Comparison of ENCODE assay signal across 13 cellular contexts in the genomic region with DNA sequence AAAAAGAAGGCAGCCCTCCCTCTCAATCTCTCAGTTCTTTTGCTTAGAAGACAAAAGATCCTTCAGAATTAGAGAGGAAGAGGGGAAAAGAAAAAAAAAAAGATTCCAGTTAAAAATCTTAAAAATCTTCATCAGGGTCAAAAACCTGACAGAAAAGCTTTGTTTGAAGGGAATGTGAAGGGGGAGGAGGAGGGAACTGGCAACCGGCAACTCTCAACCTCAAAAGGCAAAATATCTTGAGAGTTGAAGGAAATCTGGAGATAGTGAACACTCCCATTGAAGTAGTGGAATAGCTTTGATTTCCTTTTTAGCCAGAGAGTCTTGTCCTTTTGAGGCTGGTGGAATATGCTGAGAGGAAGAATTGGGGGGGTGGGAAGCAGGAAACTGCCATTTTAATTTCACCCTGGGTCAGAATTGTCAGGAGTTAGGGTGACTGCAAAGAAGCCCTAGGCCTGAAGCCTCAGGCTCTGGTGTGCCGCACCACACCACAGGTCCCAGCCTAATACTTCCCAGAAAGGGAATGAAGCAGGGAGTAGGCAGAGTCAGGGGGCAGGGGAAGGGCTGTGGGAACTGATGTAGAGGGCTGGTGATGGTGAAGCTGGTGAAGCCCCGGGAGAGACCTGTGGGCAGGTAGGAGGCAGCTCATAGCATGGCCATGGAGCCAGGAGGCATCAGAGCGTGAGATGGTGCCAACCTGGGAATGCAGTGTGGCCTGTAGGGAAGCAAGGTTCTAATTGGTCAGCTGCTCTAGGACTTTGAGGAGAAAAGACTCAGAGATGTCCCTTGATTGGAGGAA. TPM values are rescaled to one million over a fixed set of nuclear protein-coding genes. Genes with fewer than 3 reads are reported as not detected.
A peak's percentile ranks its signal among the peaks of the same experiment; 100 is the strongest.
DNase-seq lines count a peak whose midpoint lies in the region; ATAC-seq, FAIRE-seq and TF ChIP-seq lines count a peak whose summit lies in the region.
"Had no signal": no experiment of that assay in that cellular context is flagged by ENCODE, and none has a peak within 500 bp of the region (broad histone marks: within the 10 kb centered on the region; RNA-seq: fewer than 3 reads in every experiment).

No MANE protein-coding gene starts in this region.

- no peaks in the 10 kb centered on the region for H3K27me3 Mint-ChIP-seq in nephron (ENCODE audit: low read depth)
- no peaks in the 10 kb centered on the region for H3K27me3 Mint-ChIP-seq in type B pancreatic cell

- H3K27ac ChIP-seq in SK-N-SH (ENCODE audit: low read depth in 2 of 2, low read length in 1 of 2) = peak overlapping the region; percentile 99 to 100
- H3K27ac ChIP-seq: 22Rv1 had no signal

- 54% methylated on average over 4 of the region's 4 CpGs for WGBS in SK-N-SH (ENCODE audit: low lambda C conversion rate)

- peaks cover 44% of the 10 kb centered on the region for H3F3A ChIP-seq in SK-N-SH (replicated peaks; ENCODE audit: insufficient read depth)

- no peak overlapping the region for H3K4me3 ChIP-seq in SK-N-SH (ENCODE audit: low read depth in 2 of 2, low read length in 1 of 2)

- H3K27ac Mint-ChIP-seq in nephron (peak overlapping the region; percentile 96 to 99 (median 98)), type B pancreatic cell (peak overlapping the region; percentile 86)
- H3K27ac Mint-ChIP-seq: activated naive CD8-positive, alpha-beta T cell had no signal

- TF ChIP-seq CTCF in SK-N-SH (IDR thresholded peaks at IDR 0.05) (no peak), nephron (IDR thresholded peaks at IDR 0.05; ENCODE audit: unreplicated experiment in 3 of 3) (no peak), type B pancreatic cell (conservative IDR thresholded peaks at IDR 0.05) (no peak), GM13976 (IDR thresholded peaks at IDR 0.05; ENCODE audit: borderline replicate concordance, control extremely low read depth, extremely low read depth, insufficient read depth, missing control alignments) (no peak)

- peak overlapping the region; percentile 73; the same call in 1 of the 2 replicates for H3K9ac ChIP-seq in SK-N-SH

- H3K4me1 Mint-ChIP-seq in nephron = peaks cover 94% of the 10 kb centered on the region
- H3K4me1 Mint-ChIP-seq in type B pancreatic cell (ENCODE audit: unreplicated experiment) = peaks cover 86% of the 10 kb centered on the region

- peaks cover 90% of the 10 kb centered on the region for H3K79me2 ChIP-seq in SK-N-SH (ENCODE audit: insufficient read depth)

- H3K4me2 ChIP-seq in SK-N-SH = peak overlapping the region; percentile 75

- peaks cover 0 to 4% of the 10 kb centered on the region in 2 experiments for H3K36me3 ChIP-seq in SK-N-SH (replicated peaks in 1 of 2; ENCODE audit: control insufficient read depth in 1 of 2, insufficient read depth in 2 of 2, low read length in 1 of 2)

- peak overlapping the region; percentile 39 to 57 (median 40) for H3K4me3 Mint-ChIP-seq in nephron
- peak overlapping the region; percentile 31 for H3K4me3 Mint-ChIP-seq in type B pancreatic cell
- H3K4me3 Mint-ChIP-seq: activated naive CD8-positive, alpha-beta T cell had no signal

- H3K9me3 Mint-ChIP-seq in nephron (no peaks in the 10 kb centered on the region), type B pancreatic cell (no peaks in the 10 kb centered on the region)

- no peak overlapping the region for H2AFZ ChIP-seq in SK-N-SH (ENCODE audit: low read depth)

- no peaks in the 10 kb centered on the region for H3K27me3 ChIP-seq in SK-N-SH (ENCODE audit: insufficient read depth)

- ATAC-seq in SK-N-SH treated with all-trans-retinoic acid at 6 μM for 48 hours = no peak

- CTCF ChIA-PET in SK-N-SH (lab: Yijun Ruan, JAX) = no interaction called here

- H4K20me1 ChIP-seq in SK-N-SH (ENCODE audit: insufficient read depth) = no peaks in the 10 kb centered on the region

- DNase-seq in SK-N-SH = no peak
- DNase-seq in type B pancreatic cell (ENCODE audit: extremely low spot score, unreplicated experiment) = no peak
- DNase-seq in GOT3 (lab: John Stamatoyannopoulos, UW) = no peak
- no peak for DNase-seq in hypothalamus (lab: John Stamatoyannopoulos, UW)
- no peak for DNase-seq in GM13976 (ENCODE audit: low spot score)
- DNase-seq: activated CD4-positive, alpha-beta T cell treated with anti-CD3 and anti-CD28 coated beads, Interleukin-2, amount 50 U/mL, for 1 hour; NCI-H2107; RPMI8226 had no signal

- FAIRE-seq in endometrium (lab: Jason Lieb, UNC) = peak; percentile 85

- H3K9me3 ChIP-seq in SK-N-SH = no peaks in the 10 kb centered on the region

- no peak for TF ChIP-seq RAD21 in SK-N-SH (IDR thresholded peaks at IDR 0.05; ENCODE audit: low read length)

- in situ Hi-C loops in GM13976 (cut with MboI; ENCODE audit: low sequenced_read_pairs, unreplicated experiment) = no loop called here

- peaks cover 47 to 92% of the 10 kb centered on the region in 2 experiments for H3K4me1 ChIP-seq in SK-N-SH (ENCODE audit: control insufficient read depth in 1 of 2, insufficient read depth in 2 of 2, low read depth in 1 of 2, low read length in 1 of 2)

- peaks cover 13% of the 10 kb centered on the region for H3K36me3 Mint-ChIP-seq in nephron (ENCODE audit: low read depth)
- no peaks in the 10 kb centered on the region for H3K36me3 Mint-ChIP-seq in type B pancreatic cell
- H3K36me3 Mint-ChIP-seq: activated naive CD8-positive, alpha-beta T cell had no signal

- H3K9me2 ChIP-seq in SK-N-SH = no peaks in the 10 kb centered on the region

- TF ChIP-seq EP300 in SK-N-SH (IDR thresholded peaks at IDR 0.05; ENCODE audit: borderline replicate concordance in 1 of 2, low read depth in 1 of 2, low read length in 1 of 2) = no peak

- POLR2A ChIA-PET in SK-N-SH (lab: Yijun Ruan, JAX) = no interaction called here

TF ChIP-seq in SK-N-SH, 30 proteins besides CTCF, POLR2A, EP300 and RAD21:
- TF ChIP-seq, protein P1, sequence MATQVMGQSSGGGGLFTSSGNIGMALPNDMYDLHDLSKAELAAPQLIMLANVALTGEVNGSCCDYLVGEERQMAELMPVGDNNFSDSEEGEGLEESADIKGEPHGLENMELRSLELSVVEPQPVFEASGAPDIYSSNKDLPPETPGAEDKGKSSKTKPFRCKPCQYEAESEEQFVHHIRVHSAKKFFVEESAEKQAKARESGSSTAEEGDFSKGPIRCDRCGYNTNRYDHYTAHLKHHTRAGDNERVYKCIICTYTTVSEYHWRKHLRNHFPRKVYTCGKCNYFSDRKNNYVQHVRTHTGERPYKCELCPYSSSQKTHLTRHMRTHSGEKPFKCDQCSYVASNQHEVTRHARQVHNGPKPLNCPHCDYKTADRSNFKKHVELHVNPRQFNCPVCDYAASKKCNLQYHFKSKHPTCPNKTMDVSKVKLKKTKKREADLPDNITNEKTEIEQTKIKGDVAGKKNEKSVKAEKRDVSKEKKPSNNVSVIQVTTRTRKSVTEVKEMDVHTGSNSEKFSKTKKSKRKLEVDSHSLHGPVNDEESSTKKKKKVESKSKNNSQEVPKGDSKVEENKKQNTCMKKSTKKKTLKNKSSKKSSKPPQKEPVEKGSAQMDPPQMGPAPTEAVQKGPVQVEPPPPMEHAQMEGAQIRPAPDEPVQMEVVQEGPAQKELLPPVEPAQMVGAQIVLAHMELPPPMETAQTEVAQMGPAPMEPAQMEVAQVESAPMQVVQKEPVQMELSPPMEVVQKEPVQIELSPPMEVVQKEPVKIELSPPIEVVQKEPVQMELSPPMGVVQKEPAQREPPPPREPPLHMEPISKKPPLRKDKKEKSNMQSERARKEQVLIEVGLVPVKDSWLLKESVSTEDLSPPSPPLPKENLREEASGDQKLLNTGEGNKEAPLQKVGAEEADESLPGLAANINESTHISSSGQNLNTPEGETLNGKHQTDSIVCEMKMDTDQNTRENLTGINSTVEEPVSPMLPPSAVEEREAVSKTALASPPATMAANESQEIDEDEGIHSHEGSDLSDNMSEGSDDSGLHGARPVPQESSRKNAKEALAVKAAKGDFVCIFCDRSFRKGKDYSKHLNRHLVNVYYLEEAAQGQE (IDR thresholded peaks at IDR 0.05; ENCODE audit: low read depth, low read length) = no peak
- TF ChIP-seq NFIC (IDR thresholded peaks at IDR 0.05; ENCODE audit: borderline replicate concordance) = 0 out of 2 replicates have a peak, but pooled peaks have one; percentile 10
- no peak for TF ChIP-seq SIN3A (IDR thresholded peaks at IDR 0.05; ENCODE audit: borderline replicate concordance, low read depth, low read length)

TF ChIP-seq in SK-N-SH treated with all-trans-retinoic acid at 6 μM for 48 hours, 23 proteins besides CTCF, POLR2A, EP300 and RAD21:
- TF ChIP-seq ARNTL (CRISPR knock-in tag; IDR thresholded peaks at IDR 0.05; ENCODE audit: borderline replicate concordance, low read depth) = no peak
- TF ChIP-seq PPARA (CRISPR knock-in tag; IDR thresholded peaks at IDR 0.05; ENCODE audit: borderline replicate concordance) = no peak
- no peak for TF ChIP-seq ZNF565 (CRISPR knock-in tag; conservative IDR thresholded peaks at IDR 0.05; ENCODE audit: low read depth)
- TF ChIP-seq TOX (CRISPR knock-in tag; IDR thresholded peaks at IDR 0.05; ENCODE audit: borderline replicate concordance) = no peak
- no peak for TF ChIP-seq CSDC2 (CRISPR knock-in tag; IDR thresholded peaks at IDR 0.05)
TF ChIP-seq in SK-N-SH treated with all-trans-retinoic acid at 6 μM for 48 hours: peak in this region for 0.

RNA-seq across cellular contexts. Expression of gene KIRREL1, which starts 24.6 kb away (rescaled TPM):
- 47.8 and 52.3 TPM in 2 replicates for polyA plus RNA-seq in SK-N-SH (2012; rRNA removed)
- 32.9 and 42.4 TPM in 2 replicates for polyA plus RNA-seq in SK-N-SH (2012; cell fraction: cytosol; rRNA removed)
- 77.1 and 86.9 TPM in 2 replicates for polyA plus RNA-seq in SK-N-SH (2012; cell fraction: nucleus; rRNA removed)
- 15.0 and 51.6 TPM in 2 replicates for total RNA-seq in type B pancreatic cell (ENCODE audit: low replicate concordance)
